Comparison of ENCODE assay signal across 8 cellular contexts in genomic region chr16:69754469-69755310, GRCh38. TPM values are rescaled to one million over a fixed set of nuclear protein-coding genes. Genes with fewer than 3 reads are reported as not detected.
DNase-seq lines count a peak whose midpoint lies in the region; ATAC-seq and TF ChIP-seq lines count a peak whose summit lies in the region.

Gene NOB1, minus strand, starts transcription at chr16:69754926. Its CDS starts 16 bp downstream, at chr16:69754910.

- H3K4me3 Mint-ChIP-seq in CD4-positive, CD25-positive, alpha-beta regulatory T cell = peak within 1 kb of the TSS; percentile 92 to 100 (median 100)

- peak; percentile 95 to 96 for TF ChIP-seq RAD21 in liver (IDR thresholded peaks at IDR 0.05)

- H3K9me3 ChIP-seq in CD4-positive, CD25-positive, alpha-beta regulatory T cell (ENCODE audit: control insufficient read depth in 2 of 2, low read length in 2 of 2) = no peaks in the 10 kb centered on the region
- no peaks in the 10 kb centered on the region for H3K9me3 ChIP-seq in liver (ENCODE audit: control insufficient read depth in 4 of 4, low read length in 3 of 4)

- peak within 1 kb of the TSS; percentile 79 to 89 for H3K9ac ChIP-seq in liver (ENCODE audit: low read depth in 1 of 2, low read length in 2 of 2)

- peaks cover under 1% of the 10 kb centered on the region for H3K27me3 Mint-ChIP-seq in CD4-positive, CD25-positive, alpha-beta regulatory T cell

- under 1% methylated on average over 58 of the region's 58 CpGs for WGBS in liver

- peaks cover 5 to 36% (median 19%) of the 10 kb centered on the region in 4 donors for H3K4me1 Mint-ChIP-seq in CD4-positive, CD25-positive, alpha-beta regulatory T cell

- peaks cover 10% of the 10 kb centered on the region for H3K36me3 Mint-ChIP-seq in CD4-positive, CD25-positive, alpha-beta regulatory T cell

- peaks cover 26% of the 10 kb centered on the region for H3K4me1 ChIP-seq in CD4-positive, CD25-positive, alpha-beta regulatory T cell (ENCODE audit: control insufficient read depth, insufficient read depth, low read length, poor library complexity, severe bottlenecking)
- H3K4me1 ChIP-seq in liver (ENCODE audit: control insufficient read depth in 4 of 4, insufficient read depth in 4 of 4, low read length in 3 of 4) = peaks cover 0 to 19% (median 13%) of the 10 kb centered on the region in 4 donors

- no peaks in the 10 kb centered on the region for H3K9me3 Mint-ChIP-seq in CD4-positive, CD25-positive, alpha-beta regulatory T cell

- H3K4me3 ChIP-seq in CD4-positive, CD25-positive, alpha-beta regulatory T cell (ENCODE audit: low read depth, low read length) = peak within 1 kb of the TSS; percentile 92
- peak within 1 kb of the TSS; percentile 81 to 99 (median 95) for H3K4me3 ChIP-seq in liver (ENCODE audit: low read depth in 1 of 3, low read length in 3 of 3)

- peak within 1 kb of the TSS; percentile 98 to 99 (median 99) for H3K27ac Mint-ChIP-seq in CD4-positive, CD25-positive, alpha-beta regulatory T cell

- peak; percentile 96 to 97 for ATAC-seq in CD4-positive, CD25-positive, alpha-beta regulatory T cell (ENCODE audit: low read depth in 2 of 2)
- ATAC-seq in GM19372 (IDR thresholded peaks at IDR 0.05; ENCODE audit: low read depth, unreplicated experiment) = peak; percentile 98
- ATAC-seq in HG03558 (IDR thresholded peaks at IDR 0.05; ENCODE audit: extremely low read depth, unreplicated experiment) = peak; percentile 89

- no peaks in the 10 kb centered on the region for H3K27me3 ChIP-seq in CD4-positive, CD25-positive, alpha-beta regulatory T cell (ENCODE audit: control insufficient read depth, insufficient read depth, low read length)
- no peaks in the 10 kb centered on the region for H3K27me3 ChIP-seq in liver (ENCODE audit: control insufficient read depth in 4 of 4, insufficient read depth in 4 of 4, low read length in 3 of 4)

- H3K27ac ChIP-seq in CD4-positive, CD25-positive, alpha-beta regulatory T cell (ENCODE audit: insufficient read depth, low read length, poor library complexity, severe bottlenecking) = peak within 1 kb of the TSS; percentile 83
- peak within 1 kb of the TSS; percentile 52 to 64 for H3K27ac ChIP-seq in liver (ENCODE audit: low read depth in 1 of 2, low read length in 2 of 2)

- peak; percentile 96 to 98 (median 97) for DNase-seq in CD4-positive, CD25-positive, alpha-beta regulatory T cell
- peak; percentile 83 for DNase-seq in NCI-H748 treated with DMSO at 0.1 percent for 48 hours (lab: John Stamatoyannopoulos, UW)
- DNase-seq in activated CD4-positive, alpha-beta T cell treated with anti-CD3 and anti-CD28 coated beads, Interleukin-2, amount 50 U/mL, for 4 hours = peak; percentile 94 to 96
- DNase-seq in dermis blood vessel endothelial cell = peak; percentile 99
- DNase-seq in stimulated activated CD4-positive, alpha-beta T cell treated with anti-CD3 and anti-CD28 coated beads, Interleukin-4, amount 100 ng/mL, for 24 hours = peak; percentile 97

- peaks cover 22% of the 10 kb centered on the region for H3K36me3 ChIP-seq in CD4-positive, CD25-positive, alpha-beta regulatory T cell (ENCODE audit: control insufficient read depth, insufficient read depth, low read length)
- peaks cover 0 to 11% (median 5%) of the 10 kb centered on the region in 4 donors for H3K36me3 ChIP-seq in liver (ENCODE audit: control insufficient read depth in 4 of 4, insufficient read depth in 3 of 4, low read depth in 1 of 4, low read length in 3 of 4)

- peak; percentile 99 for TF ChIP-seq CTCF in liver (IDR thresholded peaks at IDR 0.05; ENCODE audit: low read depth, low read length, missing input control)

TF ChIP-seq in liver, 16 proteins besides CTCF, POLR2A, EP300 and RAD21:
- TF ChIP-seq ATF3 (IDR thresholded peaks at IDR 0.05) (no peak), EGR1 (IDR thresholded peaks at IDR 0.05; ENCODE audit: low read depth in 2 of 2) (no peak), TAF1 (conservative IDR thresholded peaks at IDR 0.05) (peak; percentile 79), JUND (IDR thresholded peaks at IDR 0.05) (no peak), ZBTB33 (IDR thresholded peaks at IDR 0.05) (no peak), REST (IDR thresholded peaks at IDR 0.05) (no peak), GABPA (IDR thresholded peaks at IDR 0.05 in 1 of 2, conservative IDR thresholded peaks at IDR 0.05 in 1 of 2) (peak in 1 of 2 donors; percentile 68), NR2F2 (IDR thresholded peaks at IDR 0.05) (no peak), RXRA (IDR thresholded peaks at IDR 0.05) (no peak), HNF4A (conservative IDR thresholded peaks at IDR 0.05) (no peak), FOXA1 (IDR thresholded peaks at IDR 0.05) (no peak), FOXA2 (IDR thresholded peaks at IDR 0.05) (no peak), SP1 (IDR thresholded peaks at IDR 0.05) (no peak), YY1 (IDR thresholded peaks at IDR 0.05) (peak; percentile 98), MAX (IDR thresholded peaks at IDR 0.05) (peak; percentile 83), HNF4G (IDR thresholded peaks at IDR 0.05) (no peak)
TF ChIP-seq in liver: peak in this region for 4.

RNA-seq across cellular contexts. Expression of gene NOB1, which starts in this region (rescaled TPM):
- total RNA-seq in CD4-positive, CD25-positive, alpha-beta regulatory T cell = 36.1 TPM
- 10 to 100 TPM; 49.2 to 62.6 (median 52.8) TPM for polyA plus RNA-seq in CD4-positive, CD25-positive, alpha-beta regulatory T cell
- 19.4 and 22.7 TPM in 2 replicates for total RNA-seq in dermis blood vessel endothelial cell
- total RNA-seq in liver = 10 to 100 TPM in 1 of 2 donors, 1 to 10 TPM in 1; 6.9 to 10.1 TPM
- polyA plus RNA-seq in liver = 10 to 100 TPM; 14.9 to 19.7 TPM

Comparison
In these comparisons a context has a peak if more than half of its experiments do, and no peak if none do; other contexts are left out.
1. Peak in every context shown above with its lines: DNase-seq, ATAC-seq, H3K4me3 ChIP-seq and H3K27ac ChIP-seq.